ENCODE assay signal across 8 cellular contexts in genomic region chr2:120177011-120177621, GRCh38. TPM values are rescaled to one million over a fixed set of nuclear protein-coding genes. Genes with fewer than 3 reads are reported as not detected.
DNase-seq lines count a peak whose midpoint lies in the region; ATAC-seq and TF ChIP-seq lines count a peak whose summit lies in the region.

No MANE protein-coding gene starts in this region.

- TF ChIP-seq CTCF in astrocyte of the spinal cord (IDR thresholded peaks at IDR 0.05; ENCODE audit: low read depth, low read length) (peak; percentile 17), upper lobe of right lung (IDR thresholded peaks at IDR 0.05) (peak; percentile 35)

- H3K4me1 ChIP-seq in upper lobe of right lung: peaks cover 9% of the 10 kb centered on the region

- peak overlapping the region; percentile 73 for H3K27ac ChIP-seq in upper lobe of right lung

- no peaks in the 10 kb centered on the region for H3K9me3 Mint-ChIP-seq in T-helper 2 cell treated with Interferon-gamma antibody and Interleukin-4, amounts not matched to agents 5 μg/mL and 100 μg/mL, for 36 hours
- no peaks in the 10 kb centered on the region for H3K9me3 Mint-ChIP-seq in naive thymus-derived CD8-positive, alpha-beta T cell

- POLR2A ChIA-PET in naive thymus-derived CD8-positive, alpha-beta T cell (lab: Charles Lee): interaction anchor here (0.6 to 2.9 kb wide), 23 partner anchors 19 to 536 kb away, joined by 3 to 30 read pairs (median 4); partner anchors contain the start of genes EPB41L5, PTPN4, RALB and TMEM177

- H3K9me3 ChIP-seq in upper lobe of right lung: no peaks in the 10 kb centered on the region

- peak overlapping the region; percentile 99 for H3K4me3 Mint-ChIP-seq in T-helper 2 cell treated with Interferon-gamma antibody and Interleukin-4, amounts not matched to agents 5 μg/mL and 100 μg/mL, for 36 hours
- peak overlapping the region; percentile 84 to 99 (median 94) for H3K4me3 Mint-ChIP-seq in naive thymus-derived CD8-positive, alpha-beta T cell

- intact Hi-C loops in upper lobe of right lung (cut with DNase I): no loop called here

- peaks cover 45% of the 10 kb centered on the region for H3K4me1 Mint-ChIP-seq in T-helper 2 cell treated with Interferon-gamma antibody and Interleukin-4, amounts not matched to agents 5 μg/mL and 100 μg/mL, for 36 hours (ENCODE audit: low read depth)
- peaks cover 22 to 69% (median 61%) of the 10 kb centered on the region in 4 donors for H3K4me1 Mint-ChIP-seq in naive thymus-derived CD8-positive, alpha-beta T cell

- H3K27me3 Mint-ChIP-seq in T-helper 2 cell treated with Interferon-gamma antibody and Interleukin-4, amounts not matched to agents 5 μg/mL and 100 μg/mL, for 36 hours (ENCODE audit: low read depth): peaks cover 6% of the 10 kb centered on the region
- no peaks in the 10 kb centered on the region for H3K27me3 Mint-ChIP-seq in naive thymus-derived CD8-positive, alpha-beta T cell

- H3K36me3 Mint-ChIP-seq in T-helper 2 cell treated with Interferon-gamma antibody and Interleukin-4, amounts not matched to agents 5 μg/mL and 100 μg/mL, for 36 hours (ENCODE audit: low read depth): peaks cover 5% of the 10 kb centered on the region
- no peaks in the 10 kb centered on the region for H3K36me3 Mint-ChIP-seq in naive thymus-derived CD8-positive, alpha-beta T cell

- H3K4me3 ChIP-seq in astrocyte of the spinal cord (ENCODE audit: low read depth, low read length) (no peak overlapping the region), upper lobe of right lung (peak overlapping the region; percentile 29)

- no peaks in the 10 kb centered on the region for H3K27me3 ChIP-seq in upper lobe of right lung

- peak overlapping the region; percentile 99 for H3K27ac Mint-ChIP-seq in T-helper 2 cell treated with Interferon-gamma antibody and Interleukin-4, amounts not matched to agents 5 μg/mL and 100 μg/mL, for 36 hours
- peak overlapping the region; percentile 95 to 99 (median 96) for H3K27ac Mint-ChIP-seq in naive thymus-derived CD8-positive, alpha-beta T cell

- peaks cover 9% of the 10 kb centered on the region for H3K36me3 ChIP-seq in upper lobe of right lung

- in situ Hi-C loops in astrocyte of the spinal cord (cut with HindIII; ENCODE audit: low sequenced_read_pairs): no loop called here

- ATAC-seq in GM18868 (IDR thresholded peaks at IDR 0.05; ENCODE audit: unreplicated experiment) (peak; percentile 96), HG03060 (IDR thresholded peaks at IDR 0.05; ENCODE audit: low read depth, unreplicated experiment) (peak; percentile 87), upper lobe of right lung (peak; percentile 89)
- ATAC-seq in naive thymus-derived CD8-positive, alpha-beta T cell: peak; percentile 93 to 94

- peak; percentile 70 for DNase-seq in T-helper 2 cell treated with Interferon-gamma antibody and Interleukin-4, amounts not matched to agents 5 μg/mL and 100 μg/mL, for 36 hours (ENCODE audit: low spot score)
- no peak for DNase-seq in astrocyte of the spinal cord (ENCODE audit: low read depth, low spot score)
- DNase-seq in naive thymus-derived CD8-positive, alpha-beta T cell: peak; percentile 57 to 92 (median 82)
- peak; percentile 78 for DNase-seq in upper lobe of right lung
- DNase-seq in NCI-H2196 treated with DMSO at 0.1 percent for 48 hours (lab: John Stamatoyannopoulos, UW; ENCODE audit: unreplicated experiment): no peak
- DNase-seq in NCI-H345 treated with DMSO at 0.1 percent for 48 hours (lab: John Stamatoyannopoulos, UW; ENCODE audit: unreplicated experiment): no peak

RNA-seq across cellular contexts. Expression of gene TMEM185B, which starts 46.1 kb away (rescaled TPM):
- total RNA-seq in naive thymus-derived CD8-positive, alpha-beta T cell: 10 to 100 TPM; 18.5 to 20.5 TPM
- 10 to 100 TPM; 12.7 to 16.7 (median 13.8) TPM for polyA plus RNA-seq in naive thymus-derived CD8-positive, alpha-beta T cell
- total RNA-seq in upper lobe of right lung: 26.6 TPM

Comparison
In these comparisons a context has a peak if more than half of its experiments do, and no peak if none do; other contexts are left out.
1. DNase-seq: peak in T-helper 2 cell treated with Interferon-gamma antibody and Interleukin-4, amounts not matched to agents 5 μg/mL and 100 μg/mL, for 36 hours (single experiment), naive thymus-derived CD8-positive, alpha-beta T cell (10 of 10) and upper lobe of right lung (single experiment); none in astrocyte of the spinal cord (single experiment), NCI-H2196 treated with DMSO at 0.1 percent for 48 hours (single experiment) and NCI-H345 treated with DMSO at 0.1 percent for 48 hours (single experiment).
2. Peak in every context shown above with its lines, with median percentiles within 50 percentile points of each other: ATAC-seq.